In the genomic region with DNA sequence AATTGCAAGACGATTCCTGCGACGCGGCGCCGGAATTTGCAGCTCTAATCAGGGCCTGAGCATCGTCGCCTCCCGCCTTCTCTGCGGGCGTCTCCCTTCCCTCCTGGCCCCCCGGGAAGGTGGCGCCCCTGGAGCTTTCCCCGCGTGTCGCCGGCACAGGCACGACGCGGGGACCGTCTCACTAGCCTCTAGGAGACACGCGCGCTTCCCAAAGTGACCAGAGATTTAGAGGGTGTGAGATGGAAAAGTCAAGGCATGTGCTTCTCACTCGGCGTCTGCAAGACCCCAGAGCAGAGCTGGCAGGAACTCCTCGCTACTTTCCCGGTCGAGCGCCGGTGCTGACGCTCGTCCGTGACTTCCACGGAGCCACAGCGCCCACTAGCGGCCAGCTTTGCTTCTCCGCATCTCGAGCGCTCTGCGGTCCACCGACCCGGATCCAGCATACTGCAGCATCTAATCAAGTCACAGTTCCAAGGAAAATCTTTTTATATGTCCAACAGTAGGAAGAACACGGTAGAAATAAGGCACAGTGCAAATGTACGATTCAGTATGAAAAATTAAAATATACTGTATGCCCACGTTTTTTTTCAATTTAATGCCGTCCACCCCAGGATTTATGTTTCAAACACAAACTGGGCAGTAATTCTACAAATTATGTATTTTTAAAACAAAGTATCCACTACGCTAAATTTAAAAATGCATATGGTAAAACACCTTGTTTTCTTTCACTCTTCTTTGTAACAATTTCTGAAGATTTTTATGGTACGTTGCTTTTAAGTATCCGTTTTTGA, we compare ENCODE assay signal across 8 cellular contexts. TPM values are rescaled to one million over a fixed set of nuclear protein-coding genes. Genes with fewer than 3 reads are reported as not detected.
A peak's percentile ranks its signal among the peaks of the same experiment; 100 is the strongest.
DNase-seq lines count a peak whose midpoint lies in the region; ATAC-seq and TF ChIP-seq lines count a peak whose summit lies in the region.

No MANE protein-coding gene starts in this region.

- H3K4me3 ChIP-seq in coronary artery (peak overlapping the region; percentile 77), left lung (peak overlapping the region; percentile 65 to 70)

- H3K27ac Mint-ChIP-seq in activated CD4-positive, alpha-beta T cell treated with anti-CD3 and anti-CD28 coated beads, Interleukin-2, amount 10 ng/mL, durations not matched to agents 24 days and 14 days: peak overlapping the region; percentile 84

- H3K27me3 Mint-ChIP-seq in activated CD4-positive, alpha-beta T cell treated with anti-CD3 and anti-CD28 coated beads, Interleukin-2, amount 10 ng/mL, durations not matched to agents 24 days and 14 days: peaks cover 27% of the 10 kb centered on the region

- H3K9me3 ChIP-seq in left lung: no peaks in the 10 kb centered on the region

- H3K4me1 Mint-ChIP-seq in activated CD4-positive, alpha-beta T cell treated with anti-CD3 and anti-CD28 coated beads, Interleukin-2, amount 10 ng/mL, durations not matched to agents 24 days and 14 days: peaks cover 15% of the 10 kb centered on the region

- H3K9me3 Mint-ChIP-seq in activated CD4-positive, alpha-beta T cell treated with anti-CD3 and anti-CD28 coated beads, Interleukin-2, amount 10 ng/mL, durations not matched to agents 24 days and 14 days: no peaks in the 10 kb centered on the region

- intact Hi-C loops in activated CD4-positive, alpha-beta T cell treated with anti-CD3 and anti-CD28 coated beads, Interleukin-2, amount 10 ng/mL, durations not matched to agents 24 days and 14 days (cut with micrococcal nuclease): loop anchor here (2.0 to 10.0 kb wide), 5 partner anchors 46 to 1122 kb away; no protein-coding TSS in a partner anchor
- intact Hi-C loops in left lung (cut with DNase I): loop anchor here in 1 of 2 donors (10.0 kb wide), 2 partner anchors 378 to 452 kb away; no protein-coding TSS in a partner anchor

- peaks cover 0 to 30% of the 10 kb centered on the region in 2 donors for H3K4me1 ChIP-seq in left lung

- H3K4me3 Mint-ChIP-seq in activated CD4-positive, alpha-beta T cell treated with anti-CD3 and anti-CD28 coated beads, Interleukin-2, amount 10 ng/mL, durations not matched to agents 24 days and 14 days: peak overlapping the region; percentile 82

- H3K27ac ChIP-seq in coronary artery (peak overlapping the region; percentile 52 to 75), left lung (peak overlapping the region; percentile 62 to 68)

- DNase-seq in AG08395 (ENCODE audit: low spot score) (peak; percentile 83), NCI-H446 (lab: John Stamatoyannopoulos, UW) (peak; percentile 62 to 89), coronary artery (ENCODE audit: low spot score) (peak; percentile 86), left lung (peak; percentile 91 to 99)
- peak; percentile 96 for DNase-seq in activated CD4-positive, alpha-beta T cell treated with anti-CD3 and anti-CD28 coated beads, Interleukin-2, amount 10 ng/mL, durations not matched to agents 24 days and 14 days
- DNase-seq in stimulated activated CD4-positive, alpha-beta T cell treated with anti-CD3 and anti-CD28 coated beads, Interleukin-2, amount 100 ng/mL, for 4 hours (ENCODE audit: low read depth): peak; percentile 80

- peaks cover 8% of the 10 kb centered on the region for H3K36me3 Mint-ChIP-seq in activated CD4-positive, alpha-beta T cell treated with anti-CD3 and anti-CD28 coated beads, Interleukin-2, amount 10 ng/mL, durations not matched to agents 24 days and 14 days (ENCODE audit: low read depth)

- TF ChIP-seq CTCF in coronary artery (IDR thresholded peaks at IDR 0.05) (peak; percentile 92), left lung (IDR thresholded peaks at IDR 0.05) (peak; percentile 87 to 96)

- H3K36me3 ChIP-seq in left lung: peaks cover 0 to 8% of the 10 kb centered on the region in 2 donors

- H3K27me3 ChIP-seq in left lung: peaks cover 0 to 40% of the 10 kb centered on the region in 2 donors

- peak; percentile 36 for ATAC-seq in GM18868 (IDR thresholded peaks at IDR 0.05; ENCODE audit: unreplicated experiment)
- ATAC-seq in HG03139 (IDR thresholded peaks at IDR 0.05; ENCODE audit: unreplicated experiment): peak; percentile 31
- peak; percentile 70 for ATAC-seq in left lung

RNA-seq across cellular contexts. Expression of gene EFNB2, which starts 1.0 kb away (rescaled TPM):
- 0.24 and 0.30 TPM in 2 replicates for total RNA-seq in activated CD4-positive, alpha-beta T cell treated with anti-CD3 and anti-CD28 coated beads, Interleukin-2, amount 10 ng/mL, durations not matched to agents 24 days and 14 days
- 10 to 100 TPM; 39.6 to 40.2 TPM for total RNA-seq in left lung

RNA-seq across cellular contexts. Expression of gene ARGLU1, which starts 31.5 kb away (rescaled TPM):
- total RNA-seq in activated CD4-positive, alpha-beta T cell treated with anti-CD3 and anti-CD28 coated beads, Interleukin-2, amount 10 ng/mL, durations not matched to agents 24 days and 14 days: 86.6 and 96.8 TPM in 2 replicates
- total RNA-seq in left lung: 10 to 100 TPM; 67.3 to 84.2 TPM

Comparison
In these comparisons a context has a peak if more than half of its experiments do, and no peak if none do; other contexts are left out.
1. Peak in every context shown above with its lines: DNase-seq, ATAC-seq, H3K4me3 ChIP-seq and H3K27ac ChIP-seq.
2. RNA of gene EFNB2, which starts 1.0 kb away (total RNA-seq): 39.6 to 40.2 TPM in left lung; 0.24 to 0.30 TPM in activated CD4-positive, alpha-beta T cell treated with anti-CD3 and anti-CD28 coated beads, Interleukin-2, amount 10 ng/mL, durations not matched to agents 24 days and 14 days; every median in the first group is over 10 times any median in the second.